Comparison of ENCODE assay signal across 1 cellular context in genomic region chr20:58388882-58389323, GRCh38.
TF ChIP-seq lines count a peak whose summit lies in the region.

TSS of gene VAPB (plus strand) at chr20:58389229. CDS start at chr20:58389460, 231 bp downstream.

TF ChIP-seq in HepG2, 621 proteins besides CTCF, POLR2A, EP300 and RAD21 (continued from another document and continues in another):
- TF ChIP-seq ZNF788 (CRISPR knock-in tag; IDR thresholded peaks at IDR 0.05; ENCODE audit: borderline replicate concordance) = peak; percentile 92; the same call in 1 of the 2 replicates
- TF ChIP-seq SIX1 (CRISPR knock-in tag; IDR thresholded peaks at IDR 0.05; ENCODE audit: borderline replicate concordance) = no peak
- no peak for TF ChIP-seq ZNF549 (CRISPR knock-in tag; IDR thresholded peaks at IDR 0.05)
- no peak for TF ChIP-seq RFX3 (CRISPR knock-in tag; IDR thresholded peaks at IDR 0.05)
- TF ChIP-seq FOXM1 (CRISPR knock-in tag; IDR thresholded peaks at IDR 0.05) = no peak
- TF ChIP-seq DR1 (CRISPR knock-in tag; IDR thresholded peaks at IDR 0.05) = peak; percentile 92
- peak; percentile 76; the same call in 1 of the 2 replicates for TF ChIP-seq MXD4 (CRISPR knock-in tag; IDR thresholded peaks at IDR 0.05)
- no peak for TF ChIP-seq SP140L (CRISPR knock-in tag; IDR thresholded peaks at IDR 0.05; ENCODE audit: borderline replicate concordance)
- no peak for TF ChIP-seq PLSCR1 (CRISPR knock-in tag; IDR thresholded peaks at IDR 0.05; ENCODE audit: borderline replicate concordance)
- TF ChIP-seq SAP130 (CRISPR knock-in tag; IDR thresholded peaks at IDR 0.05; ENCODE audit: low read depth) = peak; percentile 95
- no peak; the same call in 1 of the 2 replicates for TF ChIP-seq ZNF142 (CRISPR knock-in tag; IDR thresholded peaks at IDR 0.05)
- TF ChIP-seq CENPT (CRISPR knock-in tag; IDR thresholded peaks at IDR 0.05; ENCODE audit: low read depth) = no peak
- TF ChIP-seq ZNF17 (CRISPR knock-in tag; IDR thresholded peaks at IDR 0.05) = no peak
- no peak for TF ChIP-seq DMTF1 (CRISPR knock-in tag; IDR thresholded peaks at IDR 0.05)
- no peak for TF ChIP-seq JDP2 (CRISPR knock-in tag; IDR thresholded peaks at IDR 0.05; ENCODE audit: borderline replicate concordance)
- TF ChIP-seq CERS6 (CRISPR knock-in tag; IDR thresholded peaks at IDR 0.05) = no peak
- peak; percentile 71 for TF ChIP-seq MED1 (CRISPR knock-in tag; IDR thresholded peaks at IDR 0.05)
- TF ChIP-seq ZMAT3 (CRISPR knock-in tag; conservative IDR thresholded peaks at IDR 0.05) = peak; percentile 27; the same call in 1 of the 2 replicates
- TF ChIP-seq ESRRA (CRISPR knock-in tag; IDR thresholded peaks at IDR 0.05; ENCODE audit: low read depth) = peak; percentile 54; the same call in 1 of the 2 replicates
- TF ChIP-seq ZNF737 (CRISPR knock-in tag; IDR thresholded peaks at IDR 0.05; ENCODE audit: borderline replicate concordance) = no peak
- TF ChIP-seq ZMAT5 (CRISPR knock-in tag; IDR thresholded peaks at IDR 0.05; ENCODE audit: borderline replicate concordance, low read depth) = no peak
- peak; percentile 77; the same call in 1 of the 2 replicates for TF ChIP-seq ZFP82 (CRISPR knock-in tag; IDR thresholded peaks at IDR 0.05; ENCODE audit: borderline replicate concordance)
- 0 out of 2 replicates have a peak, but pooled peaks have one; percentile 11 for TF ChIP-seq TEF (CRISPR knock-in tag; IDR thresholded peaks at IDR 0.05)
- TF ChIP-seq ARNT (IDR thresholded peaks at IDR 0.05) = no peak
- no peak for TF ChIP-seq U2AF1 (optimal IDR thresholded peaks at IDR 0.05; ENCODE audit: low read depth, low read length)
- 0 out of 2 replicates have a peak, but pooled peaks have one; percentile 82 for TF ChIP-seq ZNF44 (CRISPR knock-in tag; IDR thresholded peaks at IDR 0.05)
- no peak for TF ChIP-seq NBN (conservative IDR thresholded peaks at IDR 0.05)
- no peak for TF ChIP-seq ZBTB1 (CRISPR knock-in tag; IDR thresholded peaks at IDR 0.05; ENCODE audit: borderline replicate concordance)
- peak; percentile 75; the same call in 1 of the 2 replicates for TF ChIP-seq KAT7 (CRISPR knock-in tag; IDR thresholded peaks at IDR 0.05; ENCODE audit: borderline replicate concordance)
- TF ChIP-seq HDAC6 (IDR thresholded peaks at IDR 0.05; ENCODE audit: low read depth, low read length) = no peak
- 0 out of 2 replicates have a peak, but pooled peaks have one; percentile 61 for TF ChIP-seq HES4 (CRISPR knock-in tag; IDR thresholded peaks at IDR 0.05; ENCODE audit: borderline replicate concordance)
- no peak for TF ChIP-seq KAT2B (IDR thresholded peaks at IDR 0.05; ENCODE audit: borderline replicate concordance, low read depth, low read length)
- TF ChIP-seq USF2 (IDR thresholded peaks at IDR 0.05; ENCODE audit: low read depth, low read length) = no peak
- TF ChIP-seq USF2 (CRISPR knock-in tag; IDR thresholded peaks at IDR 0.05; ENCODE audit: borderline replicate concordance) = no peak; the same call in 1 of the 2 replicates
- TF ChIP-seq CENPX (CRISPR knock-in tag; IDR thresholded peaks at IDR 0.05) = no peak
- TF ChIP-seq JUNB (CRISPR knock-in tag; IDR thresholded peaks at IDR 0.05; ENCODE audit: borderline replicate concordance) = no peak
- peak; percentile 77; the same call in 1 of the 2 replicates for TF ChIP-seq ZNF333 (CRISPR knock-in tag; IDR thresholded peaks at IDR 0.05; ENCODE audit: borderline replicate concordance)
- TF ChIP-seq LCORL (IDR thresholded peaks at IDR 0.05) = no peak
- no peak; the same call in 1 of the 2 replicates for TF ChIP-seq LCORL (CRISPR knock-in tag; IDR thresholded peaks at IDR 0.05)
- no peak for TF ChIP-seq MYNN (CRISPR knock-in tag; IDR thresholded peaks at IDR 0.05; ENCODE audit: low read depth)
- no peak for TF ChIP-seq TRIM22 (IDR thresholded peaks at IDR 0.05)
- TF ChIP-seq NFKB2 (CRISPR knock-in tag; IDR thresholded peaks at IDR 0.05; ENCODE audit: borderline replicate concordance) = 0 out of 2 replicates have a peak, but pooled peaks have one; percentile 72
- TF ChIP-seq KDM2A (CRISPR knock-in tag; IDR thresholded peaks at IDR 0.05; ENCODE audit: borderline replicate concordance, low read depth) = peak; percentile 68
- peak; percentile 95 for TF ChIP-seq HNRNPLL (IDR thresholded peaks at IDR 0.05; ENCODE audit: low read depth, low read length, poor library complexity, severe bottlenecking)
- TF ChIP-seq HOXA9 (CRISPR knock-in tag; IDR thresholded peaks at IDR 0.05; ENCODE audit: borderline replicate concordance) = no peak
- no peak for TF ChIP-seq CC2D1A (CRISPR knock-in tag; IDR thresholded peaks at IDR 0.05)
- no peak; the same call in 1 of the 2 replicates for TF ChIP-seq SIN3A (IDR thresholded peaks at IDR 0.05; ENCODE audit: borderline replicate concordance, low read depth, low read length)
- TF ChIP-seq ZNF547 (CRISPR knock-in tag; IDR thresholded peaks at IDR 0.05) = peak; percentile 44; the same call in 1 of the 2 replicates
- peak; percentile 65; the same call in 1 of the 2 replicates for TF ChIP-seq ZNF816 (CRISPR knock-in tag; IDR thresholded peaks at IDR 0.05; ENCODE audit: borderline replicate concordance)
- no peak for TF ChIP-seq HNRNPL (IDR thresholded peaks at IDR 0.05; ENCODE audit: low read depth, low read length)
- TF ChIP-seq ZBTB38 (CRISPR knock-in tag; IDR thresholded peaks at IDR 0.05) = peak; percentile 93
- TF ChIP-seq CBX5 (CRISPR knock-in tag; IDR thresholded peaks at IDR 0.05; ENCODE audit: borderline replicate concordance) = no peak
- TF ChIP-seq ZNF639 (CRISPR knock-in tag; conservative IDR thresholded peaks at IDR 0.05) = no peak; the same call in 1 of the 2 replicates
- TF ChIP-seq RCOR2 (CRISPR knock-in tag; IDR thresholded peaks at IDR 0.05) = no peak
- TF ChIP-seq RORA (CRISPR knock-in tag; IDR thresholded peaks at IDR 0.05) = no peak
- peak; percentile 81 for TF ChIP-seq ZNF160 (CRISPR knock-in tag; IDR thresholded peaks at IDR 0.05)
